Comparison of ENCODE assay signal across 8 cellular contexts in genomic region chr10:27252267-27253000, GRCh38. TPM values are rescaled to one million over a fixed set of nuclear protein-coding genes. Genes with fewer than 3 reads are reported as not detected.
A peak's percentile ranks its signal among the peaks of the same experiment; 100 is the strongest.
DNase-seq lines count a peak whose midpoint lies in the region; ATAC-seq and TF ChIP-seq lines count a peak whose summit lies in the region.

No MANE protein-coding gene starts in this region.

- H3K36me3 ChIP-seq in ES-I3 (ENCODE audit: insufficient read depth, low read length) (no peaks in the 10 kb centered on the region), tibial artery (no peaks in the 10 kb centered on the region)

- peak overlapping the region; percentile 55 to 66 for H3K4me3 ChIP-seq in tibial artery

- TF ChIP-seq CTCF in osteocyte (IDR thresholded peaks at IDR 0.05) (peak; percentile 27), tibial artery (IDR thresholded peaks at IDR 0.05) (peak in 1 of 2 experiments; percentile 66)

- no peak overlapping the region for H3K27ac Mint-ChIP-seq in osteocyte (ENCODE audit: unreplicated experiment)

- intact Hi-C loops in tibial artery (cut with DNase I; ENCODE audit: low total_unique reads): no loop called here

- peaks cover 4% of the 10 kb centered on the region; the same call in 1 of the 2 replicates for H3K4me1 ChIP-seq in ES-I3 (ENCODE audit: insufficient read depth, low read length)
- H3K4me1 ChIP-seq in tibial artery: peaks cover 0 to 4% (median 0%) of the 10 kb centered on the region in 4 donors

- H3K27me3 ChIP-seq in tibial artery: peaks cover 0 to 29% of the 10 kb centered on the region in 2 donors

- H3K27ac ChIP-seq in tibial artery: peak overlapping the region; percentile 55 to 57

- peak overlapping the region; percentile 74 for H3K9ac ChIP-seq in ES-I3 (ENCODE audit: low read depth, low read length)

- H3K4me1 Mint-ChIP-seq in osteocyte (ENCODE audit: unreplicated experiment): no peaks in the 10 kb centered on the region

- H3K9me3 ChIP-seq in ES-I3 (ENCODE audit: control insufficient read depth, insufficient read depth, low read length): no peaks in the 10 kb centered on the region
- no peaks in the 10 kb centered on the region for H3K9me3 ChIP-seq in tibial artery

- peak; percentile 9 for DNase-seq in NCI-H1092 treated with DMSO at 0.1 percent for 48 hours (lab: John Stamatoyannopoulos, UW)
- DNase-seq in activated CD8-positive, alpha-beta memory T cell treated with anti-CD3 and anti-CD28 coated beads, Interleukin-2, amount 50 U/mL, for 48 hours: peak; percentile 95
- peak; percentile 61 for DNase-seq in fibroblast of gingiva (ENCODE audit: low read depth)
- DNase-seq in osteocyte (ENCODE audit: extremely low spot score, unreplicated experiment): no peak
- peak in 1 of 2 donors; percentile 54 for DNase-seq in tibial artery
- DNase-seq in H4 (ENCODE audit: low spot score): no peak

- peaks cover 12% of the 10 kb centered on the region for H3K27me3 Mint-ChIP-seq in osteocyte (ENCODE audit: unreplicated experiment)

- ATAC-seq in GM21786 (IDR thresholded peaks at IDR 0.05; ENCODE audit: unreplicated experiment): peak; percentile 95

- H3K4me3 Mint-ChIP-seq in osteocyte (ENCODE audit: unreplicated experiment): no peak overlapping the region

- no peaks in the 10 kb centered on the region for H3K9me3 Mint-ChIP-seq in osteocyte (ENCODE audit: unreplicated experiment)

- no peaks in the 10 kb centered on the region for H3K36me3 Mint-ChIP-seq in osteocyte (ENCODE audit: unreplicated experiment)

RNA-seq across cellular contexts. Expression of gene ACBD5, which starts 11.8 kb away (rescaled TPM):
- total RNA-seq in osteocyte: 24.4 and 25.0 TPM in 2 replicates
- total RNA-seq in H4 (2014; rRNA removed; shearing (Covaris generic)): 10.1 and 15.5 TPM in 2 replicates

Comparison
In these comparisons a context has a peak if more than half of its experiments do, and no peak if none do; other contexts are left out.
1. DNase-seq: peak in NCI-H1092 treated with DMSO at 0.1 percent for 48 hours (single experiment), activated CD8-positive, alpha-beta memory T cell treated with anti-CD3 and anti-CD28 coated beads, Interleukin-2, amount 50 U/mL, for 48 hours (single experiment) and fibroblast of gingiva (single experiment); none in osteocyte (single experiment) and H4 (single experiment).